ENCODE assay signal across 1 cellular context in genomic region chr11:94604496-94604895, GRCh38.
TF ChIP-seq lines count a peak whose summit lies in the region.

No MANE protein-coding gene starts in this region.

TF ChIP-seq in HEK293, 187 proteins besides CTCF, POLR2A, EP300 and RAD21 (continued from another document):
- TF ChIP-seq PRDM2 (tag by site-specific recombination; IDR thresholded peaks at IDR 0.05; ENCODE audit: borderline replicate concordance) (no peak), ZNF341 (tag by site-specific recombination; IDR thresholded peaks at IDR 0.05; ENCODE audit: low read depth) (peak; percentile 59), PRDM4 (tag by site-specific recombination; IDR thresholded peaks at IDR 0.05) (no peak), ZNF701 (tag by site-specific recombination; IDR thresholded peaks at IDR 0.05) (no peak), ATF2 (tag by site-specific recombination; IDR thresholded peaks at IDR 0.05; ENCODE audit: low read depth) (no peak)
